1 cellular context compared by ENCODE assay signal in the genomic region with DNA sequence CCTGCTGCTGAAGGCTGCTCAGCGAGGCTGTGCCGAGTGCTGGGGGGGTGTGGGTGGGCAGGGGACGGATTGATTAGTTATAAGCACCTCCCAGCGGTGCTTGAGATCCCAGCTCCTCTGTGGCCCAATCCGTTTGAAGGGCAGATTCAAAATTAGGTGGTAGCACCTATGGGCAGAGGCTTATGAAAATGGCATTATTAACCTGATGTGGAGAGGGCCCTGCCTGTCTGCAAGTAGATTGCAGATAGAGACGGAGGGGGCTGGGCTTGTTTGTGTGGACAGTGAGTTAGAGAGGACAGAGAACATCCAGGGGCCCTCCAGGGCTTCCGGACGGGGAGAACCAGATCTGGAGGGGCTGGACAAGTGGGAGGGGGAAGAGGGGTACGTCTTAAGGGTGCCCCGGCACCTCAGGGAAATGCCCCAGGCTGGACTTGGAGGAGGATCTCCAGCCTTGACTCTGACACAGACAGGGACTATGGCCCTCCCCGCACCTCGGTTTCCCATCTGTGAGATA.
TF ChIP-seq lines count a peak whose summit lies in the region.

Gene RTL1, minus strand, starts transcription at position 51 of the 514 bp plus-strand sequence. CDS start 18,934 bp downstream, outside the sequence.

TF ChIP-seq in neural cell, 6 proteins besides CTCF, POLR2A, EP300 and RAD21:
- TF ChIP-seq POLR2AphosphoS5 (IDR thresholded peaks at IDR 0.05) (no peak), MXI1 (conservative IDR thresholded peaks at IDR 0.05; ENCODE audit: poor library complexity, severe bottlenecking) (no peak), EZH2 (IDR thresholded peaks at IDR 0.05; ENCODE audit: borderline replicate concordance, insufficient read depth, low read length, poor library complexity, severe bottlenecking) (no peak), REST (IDR thresholded peaks at IDR 0.05; ENCODE audit: borderline replicate concordance) (no peak), TAF1 (IDR thresholded peaks at IDR 0.05; ENCODE audit: low read depth) (no peak), SMC3 (conservative IDR thresholded peaks at IDR 0.05; ENCODE audit: poor library complexity) (no peak)
